In the genomic region with DNA sequence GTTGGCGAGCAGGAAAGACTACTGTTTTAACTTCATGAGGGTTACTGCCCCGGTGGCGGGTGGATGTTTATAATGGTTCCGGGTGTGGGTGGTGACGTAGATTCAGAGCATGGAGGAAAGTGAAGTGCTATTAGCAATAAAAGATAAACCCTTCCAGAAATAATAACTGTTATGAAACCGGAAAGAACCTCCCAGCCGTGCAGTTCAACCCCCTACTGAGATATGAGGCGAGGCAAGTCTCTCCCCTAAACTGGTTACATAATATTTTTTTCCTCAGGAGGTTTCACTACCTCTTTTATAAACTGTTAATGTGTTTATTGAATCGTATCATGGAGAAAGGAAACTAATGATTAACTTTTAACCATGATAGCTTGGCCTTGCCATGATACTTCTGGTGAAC, we compare ENCODE assay signal across 1 cellular context.
TF ChIP-seq lines count a peak whose summit lies in the region.

No MANE protein-coding gene starts in this region.

TF ChIP-seq in endothelial cell of umbilical vein, 7 proteins besides CTCF, POLR2A, EP300 and RAD21 (continued from another document):
- TF ChIP-seq JUN (IDR thresholded peaks at IDR 0.05; ENCODE audit: borderline replicate concordance, insufficient read depth, insufficient read length, low read depth), result no peak
- TF ChIP-seq EZH2 (IDR thresholded peaks at IDR 0.05; ENCODE audit: borderline replicate concordance, low read depth, low read length, severe bottlenecking), result no peak
- TF ChIP-seq MYC (IDR thresholded peaks at IDR 0.05; ENCODE audit: low read depth, low read length), result no peak
- TF ChIP-seq FOS (IDR thresholded peaks at IDR 0.05; ENCODE audit: borderline replicate concordance, insufficient read depth, low read length), result no peak
